8 cellular contexts compared by ENCODE assay signal in the genomic region with DNA sequence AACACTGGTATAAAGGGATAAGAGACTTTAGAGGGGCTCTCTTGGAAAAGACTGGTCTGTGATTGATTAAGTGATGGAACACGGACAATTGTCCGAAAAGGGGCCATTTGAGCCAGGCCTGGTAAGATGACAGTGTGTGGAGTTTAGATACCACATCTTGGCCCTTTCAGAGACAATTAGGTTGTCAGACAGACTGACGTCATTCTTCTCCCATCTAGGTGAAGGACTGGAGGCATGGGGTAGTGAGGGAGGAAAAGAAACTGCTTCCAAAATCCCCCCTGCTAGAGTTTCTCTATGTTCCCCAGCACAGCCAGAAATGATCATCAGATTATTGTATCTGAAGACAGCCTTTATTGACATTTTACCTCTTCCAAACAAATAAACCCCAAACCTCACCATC.
"Had no signal": no experiment of that assay in that cellular context is flagged by ENCODE, and none has a peak within 500 bp of the region (broad histone marks: within the 10 kb centered on the region; RNA-seq: fewer than 3 reads in every experiment).

No MANE protein-coding gene starts in this region.

- H3K4me2 ChIP-seq: GM23338 had no signal

- H3K4me3 Mint-ChIP-seq: GM23338, H9 had no signal

- H3K27ac Mint-ChIP-seq: GM23338, H9 had no signal

- DNase-seq: H9, HCEC 1CT, IMR-90 had no signal

- H3K27ac ChIP-seq: HL-60 had no signal

- FAIRE-seq: H1, H54, K562 had no signal

- ATAC-seq: GM23338, K562 had no signal

- H3K9me3 Mint-ChIP-seq: GM23338, H9 had no signal

- H3K4me3 ChIP-seq: GM23338, K562 had no signal
